In genomic region chr16:85393674-85394510, GRCh38 we compare ENCODE assay signal across 8 cellular contexts.
DNase-seq lines count a peak whose midpoint lies in the region; ATAC-seq and TF ChIP-seq lines count a peak whose summit lies in the region.

No MANE protein-coding gene starts in this region.

- DNase-seq in GM06990 (ENCODE audit: extremely low read depth, insufficient read length) (peak; percentile 65), NCI-H2227 (lab: John Stamatoyannopoulos, UW; ENCODE audit: unreplicated experiment) (peak; percentile 74), activated T-cell treated with anti-CD3 and anti-CD28 coated beads for 1 hour (ENCODE audit: low read depth) (peak; percentile 61), fibroblast of mammary gland (ENCODE audit: low read depth) (peak; percentile 32), ureter (ENCODE audit: low spot score) (peak; percentile 56), middle frontal gyrus (ENCODE audit: extremely low spot score, low spot score) (no peak)

- H3K9ac ChIP-seq in parathyroid adenoma, result no peak overlapping the region

- H3K4me1 ChIP-seq in parathyroid adenoma, result no peaks in the 10 kb centered on the region

- H3K27me3 ChIP-seq in GM06990 (replicated peaks; ENCODE audit: control insufficient read depth, insufficient read depth, low read length) (no peaks in the 10 kb centered on the region; the same call in 1 of the 2 replicates), parathyroid adenoma (ENCODE audit: control insufficient read depth, insufficient read depth, low read length) (no peaks in the 10 kb centered on the region)

- H3K36me3 ChIP-seq in GM06990 (ENCODE audit: control insufficient read depth, insufficient read depth, low read length), result no peaks in the 10 kb centered on the region
- no peaks in the 10 kb centered on the region for H3K36me3 ChIP-seq in parathyroid adenoma (ENCODE audit: control insufficient read depth, insufficient read depth, low read length)

- no peak overlapping the region for H3K27ac ChIP-seq in parathyroid adenoma

- ATAC-seq in GM19351 (IDR thresholded peaks at IDR 0.05; ENCODE audit: unreplicated experiment), result no peak

- H2AFZ ChIP-seq in parathyroid adenoma, result no peak overlapping the region

- peaks cover 7% of the 10 kb centered on the region for H3K79me2 ChIP-seq in parathyroid adenoma

- TF ChIP-seq CTCF in GM06990 (IDR thresholded peaks at IDR 0.05; ENCODE audit: insufficient read depth, low read length, poor library complexity, severe bottlenecking) (peak; percentile 98), fibroblast of mammary gland (conservative IDR thresholded peaks at IDR 0.05; ENCODE audit: control insufficient read depth, insufficient read depth, low read depth, low read length) (peak; percentile 54), parathyroid adenoma (IDR thresholded peaks at IDR 0.05) (peak; percentile 48)

- H3K4me3 ChIP-seq in GM06990 (replicated peaks; ENCODE audit: low read depth, low read length), result no peak overlapping the region
- no peak overlapping the region for H3K4me3 ChIP-seq in fibroblast of mammary gland (ENCODE audit: control insufficient read depth, low read depth, low read length)
- H3K4me3 ChIP-seq in parathyroid adenoma (ENCODE audit: low read depth, low read length), result no peak overlapping the region

- no peaks in the 10 kb centered on the region for H3K9me3 ChIP-seq in parathyroid adenoma (ENCODE audit: control insufficient read depth, low read length)

- H3K4me2 ChIP-seq in parathyroid adenoma (ENCODE audit: low read length), result no peak overlapping the region

Comparison
In these comparisons a context has a peak if more than half of its experiments do, and no peak if none do; other contexts are left out.
1. CTCF ChIP-seq: peak in every context shown above with its lines; median percentile 98 in GM06990; 54 in fibroblast of mammary gland; 48 in parathyroid adenoma.